ENCODE assay signal across 1 cellular context in genomic region chr4:122889726-122890125, GRCh38.
TF ChIP-seq lines count a peak whose summit lies in the region.

No MANE protein-coding gene starts in this region.

TF ChIP-seq in A549, 52 proteins besides CTCF, POLR2A, EP300 and RAD21 (continued from another document):
- TF ChIP-seq BCL3 (IDR thresholded peaks at IDR 0.05) (no peak), CEBPB (IDR thresholded peaks at IDR 0.05) (no peak), MAFK (IDR thresholded peaks at IDR 0.05; ENCODE audit: partially characterized antibody) (no peak), HOXA7 (CRISPR knock-in tag; IDR thresholded peaks at IDR 0.05) (no peak), RNF2 (IDR thresholded peaks at IDR 0.05; ENCODE audit: borderline replicate concordance, low read depth) (no peak), TP53 (CRISPR knock-in tag; IDR thresholded peaks at IDR 0.05) (no peak), MYC (IDR thresholded peaks at IDR 0.05; ENCODE audit: borderline replicate concordance, low read length) (no peak)
- TF ChIP-seq, protein P1, sequence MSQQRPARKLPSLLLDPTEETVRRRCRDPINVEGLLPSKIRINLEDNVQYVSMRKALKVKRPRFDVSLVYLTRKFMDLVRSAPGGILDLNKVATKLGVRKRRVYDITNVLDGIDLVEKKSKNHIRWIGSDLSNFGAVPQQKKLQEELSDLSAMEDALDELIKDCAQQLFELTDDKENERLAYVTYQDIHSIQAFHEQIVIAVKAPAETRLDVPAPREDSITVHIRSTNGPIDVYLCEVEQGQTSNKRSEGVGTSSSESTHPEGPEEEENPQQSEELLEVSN (IDR thresholded peaks at IDR 0.05; ENCODE audit: borderline replicate concordance, low read depth): no peak
- TF ChIP-seq, protein P2, sequence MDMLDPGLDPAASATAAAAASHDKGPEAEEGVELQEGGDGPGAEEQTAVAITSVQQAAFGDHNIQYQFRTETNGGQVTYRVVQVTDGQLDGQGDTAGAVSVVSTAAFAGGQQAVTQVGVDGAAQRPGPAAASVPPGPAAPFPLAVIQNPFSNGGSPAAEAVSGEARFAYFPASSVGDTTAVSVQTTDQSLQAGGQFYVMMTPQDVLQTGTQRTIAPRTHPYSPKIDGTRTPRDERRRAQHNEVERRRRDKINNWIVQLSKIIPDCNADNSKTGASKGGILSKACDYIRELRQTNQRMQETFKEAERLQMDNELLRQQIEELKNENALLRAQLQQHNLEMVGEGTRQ (IDR thresholded peaks at IDR 0.05): no peak
